ENCODE assay signal across 18 cellular contexts in the genomic region with DNA sequence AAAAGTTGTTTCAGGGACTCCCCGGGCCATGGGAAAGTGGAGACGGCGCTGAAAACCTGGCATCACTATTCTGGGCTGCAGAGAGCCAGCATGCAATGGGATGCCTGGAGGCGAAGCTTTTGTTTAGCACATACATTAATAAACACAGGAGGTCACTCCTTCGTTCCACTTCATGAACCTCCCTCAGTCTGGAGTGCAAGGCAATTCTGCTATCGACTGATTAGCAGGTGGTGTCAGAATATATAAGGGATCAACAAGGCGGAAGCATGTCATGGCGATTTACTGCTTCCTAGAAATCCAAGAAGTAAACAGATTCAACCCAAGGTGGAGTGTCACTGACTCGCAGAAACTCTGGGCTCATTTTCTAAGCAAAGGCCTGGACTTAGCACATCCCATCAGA. TPM values are rescaled to one million over a fixed set of nuclear protein-coding genes. Genes with fewer than 3 reads are reported as not detected.
A peak's percentile ranks its signal among the peaks of the same experiment; 100 is the strongest.
DNase-seq lines count a peak whose midpoint lies in the region; ATAC-seq, FAIRE-seq and TF ChIP-seq lines count a peak whose summit lies in the region.
"Had no signal": no experiment of that assay in that cellular context is flagged by ENCODE, and none has a peak within 500 bp of the region (broad histone marks: within the 10 kb centered on the region; RNA-seq: fewer than 3 reads in every experiment).

No MANE protein-coding gene starts in this region.

- H3K9me1 ChIP-seq in K562 (ENCODE audit: control insufficient read depth, insufficient read depth, low read length), result peaks cover 2% of the 10 kb centered on the region

- peaks cover 7 to 20% of the 10 kb centered on the region in 2 experiments for H3K4me1 ChIP-seq in K562 (replicated peaks in 1 of 2; ENCODE audit: control insufficient read depth in 2 of 2, insufficient read depth in 2 of 2, low read length in 2 of 2)
- H3K4me1 ChIP-seq: A549, Peyer's patch had no signal

- TF ChIP-seq CTCF in K562 (IDR thresholded peaks at IDR 0.05 in 2 of 3, conservative IDR thresholded peaks at IDR 0.05 in 1 of 3; ENCODE audit: insufficient read depth in 2 of 3, low read depth in 1 of 3, low read length in 3 of 3) (no peak), mesothelial cell of epicardium (IDR thresholded peaks at IDR 0.05; ENCODE audit: unreplicated experiment) (no peak)

- POLR2A ChIA-PET in K562 (lab: Yijun Ruan, JAX), result no interaction called here

- no peaks in the 10 kb centered on the region for H3K79me2 ChIP-seq in K562 (ENCODE audit: control insufficient read depth, insufficient read depth, low read length)

- no peaks in the 10 kb centered on the region for H3K27me3 Mint-ChIP-seq in activated CD8-positive, alpha-beta memory T cell treated with anti-CD3 and anti-CD28 coated beads, Interleukin-2, amount 10 ng/mL, durations not matched to agents 7 days and 5 days
- H3K27me3 Mint-ChIP-seq in mesothelial cell of epicardium (ENCODE audit: low read depth), result no peaks in the 10 kb centered on the region
- H3K27me3 Mint-ChIP-seq: CD8-positive, alpha-beta memory T cell had no signal

- CTCF ChIA-PET in activated CD8-positive, alpha-beta memory T cell treated with anti-CD3 and anti-CD28 coated beads, Interleukin-2, amount 10 ng/mL, durations not matched to agents 7 days and 5 days (lab: Charles Lee), result interaction anchor here (0.6 kb wide), 1 partner anchor 17 kb away, joined by 3 read pairs; no protein-coding TSS in a partner anchor
- CTCF ChIA-PET in K562 (lab: Yijun Ruan, JAX; ENCODE audit: low intra/inter-chr PET ratio), result no interaction called here

- no peak overlapping the region for H2AFZ ChIP-seq in K562 (ENCODE audit: low read depth, low read length)

- H3K4me3 Mint-ChIP-seq in activated CD8-positive, alpha-beta memory T cell treated with anti-CD3 and anti-CD28 coated beads, Interleukin-2, amount 10 ng/mL, durations not matched to agents 7 days and 5 days, result no peak overlapping the region
- no peak overlapping the region for H3K4me3 Mint-ChIP-seq in mesothelial cell of epicardium
- no peak overlapping the region for H3K4me3 Mint-ChIP-seq in stimulated activated effector memory CD8-positive, alpha-beta T cell treated with anti-CD3 and anti-CD28 coated beads, Interleukin-12 subunit alpha, Interleukin-12 subunit beta, amount 100 ng/mL, for 72 hours
- H3K4me3 Mint-ChIP-seq: CD8-positive, alpha-beta memory T cell; H9 had no signal

- 16% methylated on average over 7 of the region's 9 CpGs for WGBS in K562 (ENCODE audit: insufficient coverage, low coverage, missing lambda C conversion rate)

- no peak overlapping the region for H3K4me3 ChIP-seq in K562
- H3K4me3 ChIP-seq: A549, BLaER1, Peyer's patch, SJSA1 had no signal

- 0 out of 4 replicates have a peak, but pooled peaks of 1 of the 2 experiments have one; percentile 15 for TF ChIP-seq RAD21 in K562 (CRISPR knock-in tag; conservative IDR thresholded peaks at IDR 0.05 in 1 of 2, IDR thresholded peaks at IDR 0.05 in 1 of 2)

- no TSS peak for BruUV-seq in K562 (replicated peaks; lab: Mats Ljungman, UMichigan)

- TF ChIP-seq POLR2A in K562 (conservative IDR thresholded peaks at IDR 0.05), result no peak

- peak; percentile 88 for FAIRE-seq in K562 (lab: Jason Lieb, UNC)
- FAIRE-seq: A549, D721Med had no signal

- H3K36me3 Mint-ChIP-seq in activated CD8-positive, alpha-beta memory T cell treated with anti-CD3 and anti-CD28 coated beads, Interleukin-2, amount 10 ng/mL, durations not matched to agents 7 days and 5 days, result peaks cover 18% of the 10 kb centered on the region
- H3K36me3 Mint-ChIP-seq in mesothelial cell of epicardium, result peaks cover 19% of the 10 kb centered on the region
- H3K36me3 Mint-ChIP-seq in stimulated activated effector memory CD8-positive, alpha-beta T cell treated with anti-CD3 and anti-CD28 coated beads, Interleukin-12 subunit alpha, Interleukin-12 subunit beta, amount 100 ng/mL, for 72 hours, result peaks cover 61% of the 10 kb centered on the region

- peak overlapping the region; percentile 40; the same call in 2 of the 3 replicates for H3K27ac ChIP-seq in K562 (ENCODE audit: extremely low read depth, low read depth, low read length)
- H3K27ac ChIP-seq: A549, BLaER1, Peyer's patch, SJSA1 had no signal

- in situ Hi-C loops in K562 (cut with MboI), result no loop called here

- H3K27ac Mint-ChIP-seq in activated CD8-positive, alpha-beta memory T cell treated with anti-CD3 and anti-CD28 coated beads, Interleukin-2, amount 10 ng/mL, durations not matched to agents 7 days and 5 days, result no peak overlapping the region
- H3K27ac Mint-ChIP-seq in mesothelial cell of epicardium, result peak overlapping the region; percentile 47
- peak overlapping the region; percentile 43 for H3K27ac Mint-ChIP-seq in stimulated activated effector memory CD8-positive, alpha-beta T cell treated with anti-CD3 and anti-CD28 coated beads, Interleukin-12 subunit alpha, Interleukin-12 subunit beta, amount 100 ng/mL, for 72 hours

- H3K9me3 ChIP-seq in K562 (replicated peaks; ENCODE audit: control insufficient read depth, insufficient read depth, low read depth, low read length), result no peaks in the 10 kb centered on the region
- H3K9me3 ChIP-seq: A549, BLaER1, Peyer's patch, SJSA1 had no signal

- peaks cover 34% of the 10 kb centered on the region; the same call in 2 of the 3 replicates for H3K36me3 ChIP-seq in K562 (ENCODE audit: control insufficient read depth, insufficient read depth, low read length)

- H3K9ac ChIP-seq in K562 (ENCODE audit: insufficient read depth in 1 of 2, low read depth in 2 of 2, low read length in 2 of 2), result no peak overlapping the region
- H3K9ac ChIP-seq: BLaER1 had no signal

- no peaks in the 10 kb centered on the region for H3K9me3 Mint-ChIP-seq in activated CD8-positive, alpha-beta memory T cell treated with anti-CD3 and anti-CD28 coated beads, Interleukin-2, amount 10 ng/mL, durations not matched to agents 7 days and 5 days (ENCODE audit: low read depth)
- no peaks in the 10 kb centered on the region for H3K9me3 Mint-ChIP-seq in mesothelial cell of epicardium
- H3K9me3 Mint-ChIP-seq in stimulated activated effector memory CD8-positive, alpha-beta T cell treated with anti-CD3 and anti-CD28 coated beads, Interleukin-12 subunit alpha, Interleukin-12 subunit beta, amount 100 ng/mL, for 72 hours, result no peaks in the 10 kb centered on the region
- H3K9me3 Mint-ChIP-seq: CD8-positive, alpha-beta memory T cell; H9 had no signal

- peak; percentile 23 for DNase-seq in activated CD8-positive, alpha-beta memory T cell treated with anti-CD3 and anti-CD28 coated beads, Interleukin-2, amount 50 U/mL, for 48 hours
- DNase-seq in activated CD8-positive, alpha-beta memory T cell treated with anti-CD3 and anti-CD28 coated beads, Interleukin-2, amount 10 ng/mL, durations not matched to agents 7 days and 5 days, result no peak
- DNase-seq in K562 (ENCODE audit: extremely low read depth in 1 of 4, low spot score in 3 of 4) (peak in 3 of 4 experiments; percentile 18 to 77 (median 72)), mesothelial cell of epicardium (ENCODE audit: low spot score in 2 of 2, unreplicated experiment in 2 of 2) (no peak)
- DNase-seq in stimulated activated effector memory CD8-positive, alpha-beta T cell treated with anti-CD3 and anti-CD28 coated beads, Interleukin-12 subunit alpha, Interleukin-12 subunit beta, amount 100 ng/mL, for 72 hours (ENCODE audit: low spot score in 2 of 2), result no peak
- DNase-seq: CD8-positive, alpha-beta memory T cell; DMS79 treated with DMSO at 0.1 percent for 48 hours; H9; NCI-H187; NCI-H2171; NCI-H446 had no signal

- peaks cover 7% of the 10 kb centered on the region for H3K4me1 Mint-ChIP-seq in activated CD8-positive, alpha-beta memory T cell treated with anti-CD3 and anti-CD28 coated beads, Interleukin-2, amount 10 ng/mL, durations not matched to agents 7 days and 5 days
- peaks cover 64% of the 10 kb centered on the region for H3K4me1 Mint-ChIP-seq in mesothelial cell of epicardium
- H3K4me1 Mint-ChIP-seq in stimulated activated effector memory CD8-positive, alpha-beta T cell treated with anti-CD3 and anti-CD28 coated beads, Interleukin-12 subunit alpha, Interleukin-12 subunit beta, amount 100 ng/mL, for 72 hours, result peaks cover 15% of the 10 kb centered on the region

- H4K20me1 ChIP-seq in K562 (replicated peaks; ENCODE audit: control insufficient read depth, insufficient read depth, low read length), result peaks cover 4% of the 10 kb centered on the region

- intact Hi-C loops in K562 (cut with micrococcal nuclease), result no loop called here

- peak; percentile 87 for TF ChIP-seq EP300 in K562 (IDR thresholded peaks at IDR 0.05; ENCODE audit: low read length)

- no peaks in the 10 kb centered on the region for H3K27me3 ChIP-seq in K562 (ENCODE audit: control insufficient read depth in 2 of 2, insufficient read depth in 2 of 2, low read length in 2 of 2)
- H3K27me3 ChIP-seq: BLaER1, Peyer's patch, SJSA1 had no signal

- no peak for ATAC-seq in activated CD8-positive, alpha-beta memory T cell treated with anti-CD3 and anti-CD28 coated beads, Interleukin-2, amount 10 ng/mL, durations not matched to agents 7 days and 5 days
- ATAC-seq in K562, result peak; percentile 88
- no peak for ATAC-seq in stimulated activated effector memory CD8-positive, alpha-beta T cell treated with anti-CD3 and anti-CD28 coated beads, Interleukin-12 subunit alpha, Interleukin-12 subunit beta, amount 100 ng/mL, for 72 hours
- ATAC-seq in GM21528 (IDR thresholded peaks at IDR 0.05; ENCODE audit: low FRiP score, unreplicated experiment), result no peak
- no peak for ATAC-seq in HG02642 (IDR thresholded peaks at IDR 0.05; ENCODE audit: poor library complexity, unreplicated experiment)
- ATAC-seq: A549 had no signal

- H3K4me2 ChIP-seq in K562 (ENCODE audit: insufficient read depth, low read length), result peak overlapping the region; percentile 27; the same call in 1 of the 2 replicates
- H3K4me2 ChIP-seq: A549, BLaER1 had no signal

RNA-seq across cellular contexts. Expression of gene MN1, which starts 45.4 kb away (rescaled TPM):
- total RNA-seq in activated CD8-positive, alpha-beta memory T cell treated with anti-CD3 and anti-CD28 coated beads, Interleukin-2, amount 10 ng/mL, durations not matched to agents 7 days and 5 days, result under 1 TPM; 0.14 to 0.29 TPM
- total RNA-seq in K562 (2011; cell fraction: chromatin; rRNA removed; ENCODE audit: low replicate concordance), result not detected in 2 replicates
- under 0.01 TPM in 1 of 2 replicates, not detected in the other for total RNA-seq in K562 (2011; cell fraction: nucleolus; rRNA removed)
- total RNA-seq in K562 (2011; cell fraction: nucleoplasm; rRNA removed), result not detected in 2 replicates
- total RNA-seq in K562 (2014; rRNA removed) (under 0.01 and 0.05 TPM in 2 replicates), K562 (2014; rRNA removed; fragmentation: Illumina TruSeq; extraction: Trizol) (not detected in 2 replicates), K562 (2015; rRNA removed; fragmentation: Illumina TruSeq; extraction: Trizol) (0.04 TPM in 1 of 2 replicates, not detected in the other), K562 (2021) (0.02 and 0.04 TPM in 2 replicates), mesothelial cell of epicardium (46.3 to 49.6 TPM (median 47.8 TPM) in 3 replicates)
- polyA plus RNA-seq in K562 (2011; rRNA removed) (0.05 TPM in 1 of 2 replicates, not detected in the other), K562 (2014; fragmentation: Illumina TruSeq; extraction: Trizol) (0.01 and 0.04 TPM in 2 replicates), K562 (2014; fragmentation: Nextera tagmentation; extraction: Ambion mirVana) (under 1 TPM in 1 of 2 experiments, not detected in 1; under 0.01 TPM), K562 (2014; rRNA removed) (not detected in 2 replicates)
- 0.01 TPM in 1 of 2 replicates, not detected in the other for polyA plus RNA-seq in K562 (2011; cell fraction: cytosol; rRNA removed)
- 0.01 TPM in 2 replicates for polyA plus RNA-seq in K562 (2011; cell fraction: nucleus; rRNA removed)
- polyA plus RNA-seq in K562 (2012), result 0.05 and 0.06 TPM in 2 replicates
- polyA minus RNA-seq in K562 (2011; rRNA and poly(A)+ RNA removed), result not detected in 2 replicates
- polyA minus RNA-seq in K562 (2011; cell fraction: cytosol; rRNA and poly(A)+ RNA removed), result not detected in 2 replicates
- polyA minus RNA-seq in K562 (2011; cell fraction: nucleus; rRNA and poly(A)+ RNA removed), result under 0.01 TPM in 2 replicates
- polyA plus RNA-seq: CD8-positive, alpha-beta memory T cell had no signal

Comparison
In these comparisons a context has a peak if more than half of its experiments do, and no peak if none do; other contexts are left out.
1. DNase-seq: peak in activated CD8-positive, alpha-beta memory T cell treated with anti-CD3 and anti-CD28 coated beads, Interleukin-2, amount 50 U/mL, for 48 hours (single experiment) and K562 (3 of 4); none in activated CD8-positive, alpha-beta memory T cell treated with anti-CD3 and anti-CD28 coated beads, Interleukin-2, amount 10 ng/mL, durations not matched to agents 7 days and 5 days (single experiment), mesothelial cell of epicardium (0 of 2) and stimulated activated effector memory CD8-positive, alpha-beta T cell treated with anti-CD3 and anti-CD28 coated beads, Interleukin-12 subunit alpha, Interleukin-12 subunit beta, amount 100 ng/mL, for 72 hours (0 of 2).
2. RNA of gene MN1, which starts 45.4 kb away (total RNA-seq): 46.3 to 49.6 TPM in mesothelial cell of epicardium; 0.14 to 0.29 TPM in activated CD8-positive, alpha-beta memory T cell treated with anti-CD3 and anti-CD28 coated beads, Interleukin-2, amount 10 ng/mL, durations not matched to agents 7 days and 5 days and under 0.01 to 0.05 TPM in K562; every median in the first group is over 10 times any median in the second.